ENCODE assay signal across 11 cellular contexts in the genomic region with DNA sequence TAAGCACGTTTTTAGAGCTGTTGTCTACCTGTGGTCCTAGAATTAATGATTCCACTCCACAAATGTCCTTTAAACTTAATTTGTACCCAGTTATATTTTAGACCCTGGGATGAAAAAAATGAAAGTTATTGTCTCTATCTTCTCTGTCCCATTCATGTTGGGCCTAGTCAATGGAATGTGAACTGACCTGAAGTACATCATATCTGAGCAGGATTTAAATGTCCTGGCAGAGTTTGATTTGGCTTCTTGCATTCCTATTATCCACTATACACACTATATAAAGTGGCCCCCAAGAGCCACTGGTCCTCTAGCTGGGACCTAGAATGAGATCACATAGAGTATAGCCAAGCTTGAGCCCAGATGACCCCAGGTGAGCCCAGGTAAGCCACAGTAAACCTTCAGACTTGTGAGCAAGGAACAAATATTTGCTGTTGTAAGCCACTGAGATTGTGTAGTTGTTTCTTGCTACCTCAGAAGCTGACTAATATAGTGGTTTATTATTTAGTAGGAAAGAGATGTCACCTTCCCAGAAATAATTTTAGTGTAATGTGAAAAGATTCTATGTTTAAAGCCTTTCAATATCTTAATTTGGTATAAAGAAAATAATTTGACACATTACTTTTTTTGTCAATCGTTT. TPM values are rescaled to one million over a fixed set of nuclear protein-coding genes. Genes with fewer than 3 reads are reported as not detected.
"Had no signal": no experiment of that assay in that cellular context is flagged by ENCODE, and none has a peak within 500 bp of the region (broad histone marks: within the 10 kb centered on the region; RNA-seq: fewer than 3 reads in every experiment).

No MANE protein-coding gene starts in this region.

- H3K9ac ChIP-seq: GM23248 had no signal

- DNase-seq: GM23248, GOT3, H7, HFFc6 had no signal

- H3K4me3 ChIP-seq: GM23248, HAP-1, K562 had no signal

- ATAC-seq: HCT116, HepG2, K562 had no signal

- H3K36me3 ChIP-seq: HAP-1 had no signal

- H3K9me3 ChIP-seq: HAP-1 had no signal

- H3K4me1 ChIP-seq: HAP-1 had no signal

- H2AFZ ChIP-seq: GM23248 had no signal

- H3K27ac ChIP-seq: GM23248, HL-60 had no signal

RNA-seq across cellular contexts. Expression of a gene that starts 37.1 kb away (rescaled TPM):
- total RNA-seq: GM23248, H4, H7, HT1080 had no signal
- polyA plus RNA-seq: GM23248, K562 had no signal
